ENCODE assay signal across 19 cellular contexts in the genomic region with DNA sequence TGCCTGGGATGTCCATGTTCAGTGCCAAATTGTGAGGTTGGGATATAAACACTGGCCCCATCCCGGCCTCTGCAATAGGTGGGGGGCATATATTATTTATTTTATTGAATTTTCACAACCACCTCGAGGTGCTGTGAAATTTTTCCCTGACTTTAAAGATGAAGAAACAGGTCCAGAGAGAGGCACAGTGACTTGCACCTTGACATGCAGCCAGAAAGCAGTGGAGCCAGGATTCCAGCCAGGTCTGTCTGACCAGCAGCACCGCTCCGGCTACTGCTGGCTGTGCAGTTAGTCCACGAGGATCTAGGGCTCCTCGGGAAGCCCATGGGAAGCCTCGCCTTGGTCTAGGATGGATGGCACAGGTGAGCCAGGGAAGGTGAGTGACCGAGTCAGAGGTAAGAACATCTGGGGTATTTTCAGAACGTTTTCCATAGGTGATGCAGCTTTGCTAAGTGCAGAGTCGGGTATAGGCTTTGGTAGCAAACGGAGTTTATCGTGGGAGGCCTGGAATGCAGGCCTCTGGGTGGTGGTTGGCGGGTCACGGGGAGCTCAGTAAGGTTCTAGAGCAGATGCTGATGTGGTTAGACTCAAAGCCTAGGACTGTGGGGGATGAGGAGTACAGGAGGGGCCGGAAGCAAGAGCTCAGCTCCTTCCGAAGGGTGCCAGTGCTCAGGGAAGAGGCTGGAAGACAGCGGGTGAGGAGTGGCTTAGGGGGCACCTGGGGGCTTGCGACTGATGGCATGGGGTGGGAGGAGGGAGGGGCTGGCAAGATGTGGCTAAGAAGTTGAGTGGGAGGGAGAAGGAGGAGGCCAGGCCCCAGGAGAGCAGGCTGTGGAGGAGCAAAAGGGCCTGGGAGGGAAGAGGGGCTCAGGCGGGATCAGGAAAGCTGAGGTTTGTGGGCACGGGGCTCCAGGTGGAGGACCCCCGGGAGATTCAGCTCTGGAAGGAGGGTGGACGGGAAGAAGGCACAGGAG.
DNase-seq lines count a peak whose midpoint lies in the region; ATAC-seq and TF ChIP-seq lines count a peak whose summit lies in the region.
"Had no signal": no experiment of that assay in that cellular context is flagged by ENCODE, and none has a peak within 500 bp of the region (broad histone marks: within the 10 kb centered on the region; RNA-seq: fewer than 3 reads in every experiment).

No MANE protein-coding gene starts in this region.

- H3K9me3 Mint-ChIP-seq in activated CD4-positive, alpha-beta T cell treated with anti-CD3 and anti-CD28 coated beads, Interleukin-2, amount 10 ng/mL, durations not matched to agents 7 days and 5 days: peaks cover 3% of the 10 kb centered on the region
- H3K9me3 Mint-ChIP-seq: IgD-negative memory B cell had no signal

- DNase-seq in SKM-1 treated with dmso at 0.1 percent for 144 hours (lab: John Stamatoyannopoulos, UW; ENCODE audit: unreplicated experiment) (peak; percentile 13), SKM-1 (lab: John Stamatoyannopoulos, UW; ENCODE audit: unreplicated experiment) (no peak), cerebellum (ENCODE audit: low spot score) (peak; percentile 59), neuronal stem cell (ENCODE audit: low spot score) (no peak), mammary epithelial cell (no peak), NCI-H2171 (lab: John Stamatoyannopoulos, UW) (no peak)
- DNase-seq in activated CD4-positive, alpha-beta T cell treated with anti-CD3 and anti-CD28 coated beads, Interleukin-2, amount 10 ng/mL, durations not matched to agents 7 days and 5 days: no peak
- DNase-seq: COR-L47, DMS153, HCEC 1CT, NCI-H1092, NCI-H1694, NCI-H2107, NCI-H446, NCI-H774, Peyer's patch had no signal

- POLR2A ChIA-PET in activated CD4-positive, alpha-beta T cell treated with anti-CD3 and anti-CD28 coated beads, Interleukin-2, amount 10 ng/mL, durations not matched to agents 7 days and 5 days (lab: Charles Lee): no interaction called here

- TF ChIP-seq CTCF in mammary epithelial cell (conservative IDR thresholded peaks at IDR 0.05 in 1 of 2, IDR thresholded peaks at IDR 0.05 in 1 of 2; ENCODE audit: extremely low read depth in 1 of 2, insufficient read depth in 1 of 2, low read depth in 1 of 2, low read length in 2 of 2): no peak

- H3K27ac ChIP-seq in neuronal stem cell (replicated peaks; ENCODE audit: low read length): no peak overlapping the region
- H3K27ac ChIP-seq in mammary epithelial cell (ENCODE audit: insufficient read depth, low read depth, low read length): no peak overlapping the region
- H3K27ac ChIP-seq: Peyer's patch had no signal

- CTCF ChIA-PET in mammary epithelial cell (lab: Charles Lee; ENCODE audit: low non-redundant PET): no interaction called here
- CTCF ChIA-PET in activated CD4-positive, alpha-beta T cell treated with anti-CD3 and anti-CD28 coated beads, Interleukin-2, amount 10 ng/mL, durations not matched to agents 7 days and 5 days (lab: Charles Lee): no interaction called here

- no peaks in the 10 kb centered on the region for H3K36me3 Mint-ChIP-seq in activated CD4-positive, alpha-beta T cell treated with anti-CD3 and anti-CD28 coated beads, Interleukin-2, amount 10 ng/mL, durations not matched to agents 7 days and 5 days (ENCODE audit: low read depth)
- H3K36me3 Mint-ChIP-seq: CD14-positive monocyte had no signal

- no peaks in the 10 kb centered on the region for H3K27me3 Mint-ChIP-seq in activated CD4-positive, alpha-beta T cell treated with anti-CD3 and anti-CD28 coated beads, Interleukin-2, amount 10 ng/mL, durations not matched to agents 7 days and 5 days

- H4K20me1 ChIP-seq in mammary epithelial cell (ENCODE audit: insufficient read depth, low read length): no peaks in the 10 kb centered on the region

- H3K4me2 ChIP-seq in neuronal stem cell (ENCODE audit: insufficient read depth, low read length, poor library complexity, severe bottlenecking) (no peak overlapping the region), mammary epithelial cell (ENCODE audit: insufficient read depth, low read depth, low read length) (no peak overlapping the region)

- H3K4me1 ChIP-seq in neuronal stem cell (ENCODE audit: control insufficient read depth in 2 of 2, insufficient read depth in 1 of 2, low read depth in 1 of 2, low read length in 2 of 2) (peaks cover 0 to 1% of the 10 kb centered on the region in 2 donors), mammary epithelial cell (ENCODE audit: insufficient read depth, low read length) (no peaks in the 10 kb centered on the region)
- H3K4me1 ChIP-seq: Peyer's patch had no signal

- H3K4me3 Mint-ChIP-seq in activated CD4-positive, alpha-beta T cell treated with anti-CD3 and anti-CD28 coated beads, Interleukin-2, amount 10 ng/mL, durations not matched to agents 7 days and 5 days: no peak overlapping the region
- H3K4me3 Mint-ChIP-seq: CD14-positive monocyte, IgD-negative memory B cell had no signal

- H3K4me1 Mint-ChIP-seq in activated CD4-positive, alpha-beta T cell treated with anti-CD3 and anti-CD28 coated beads, Interleukin-2, amount 10 ng/mL, durations not matched to agents 7 days and 5 days: no peaks in the 10 kb centered on the region
- H3K4me1 Mint-ChIP-seq: CD14-positive monocyte had no signal

- H3K9me3 ChIP-seq in neuronal stem cell (replicated peaks in 1 of 2; ENCODE audit: control insufficient read depth in 2 of 2, insufficient read depth in 1 of 2, low read depth in 1 of 2, low read length in 2 of 2) (peaks cover 7 to 16% of the 10 kb centered on the region in 2 donors), mammary epithelial cell (replicated peaks; ENCODE audit: insufficient read depth, low read length) (peaks cover 6% of the 10 kb centered on the region)
- H3K9me3 ChIP-seq: Peyer's patch had no signal

- no peak overlapping the region for H4K8ac ChIP-seq in neuronal stem cell (ENCODE audit: low read depth, low read length)

- H3K14ac ChIP-seq in neuronal stem cell (ENCODE audit: low read length): peak overlapping the region; percentile 47

- H3K4me3 ChIP-seq in neuronal stem cell (ENCODE audit: low read length in 2 of 2): no peak overlapping the region
- no peak overlapping the region for H3K4me3 ChIP-seq in mammary epithelial cell (replicated peaks in 1 of 3; ENCODE audit: insufficient read depth in 1 of 3, low read depth in 2 of 3, low read length in 3 of 3)
- H3K4me3 ChIP-seq: Peyer's patch had no signal

- H3K36me3 ChIP-seq in neuronal stem cell (replicated peaks in 1 of 2; ENCODE audit: control insufficient read depth in 2 of 2, insufficient read depth in 2 of 2, low read length in 2 of 2) (no peaks in the 10 kb centered on the region), mammary epithelial cell (ENCODE audit: insufficient read depth, low read length) (no peaks in the 10 kb centered on the region)
- H3K36me3 ChIP-seq: Peyer's patch had no signal

- whole genome bisulfite sequencing in neuronal stem cell (ENCODE audit: extremely low coverage in 2 of 2, insufficient read length in 2 of 2, insufficient replicate concordance in 1 of 2), 2 donors: no CpG with 5 or more reads among the region's 22 CpGs
- WGBS in mammary epithelial cell (ENCODE audit: low coverage, missing lambda C conversion rate): 25% methylated on average over 14 of the region's 22 CpGs

- no peak overlapping the region for H2AFZ ChIP-seq in neuronal stem cell (ENCODE audit: low read length)
- H2AFZ ChIP-seq in mammary epithelial cell (ENCODE audit: low read depth, low read length): no peak overlapping the region

- H3K9ac ChIP-seq in neuronal stem cell (ENCODE audit: low read depth, low read length, poor library complexity) (no peak overlapping the region), mammary epithelial cell (ENCODE audit: insufficient read depth, low read length) (no peak overlapping the region)

- no peak overlapping the region for H3K27ac Mint-ChIP-seq in activated CD4-positive, alpha-beta T cell treated with anti-CD3 and anti-CD28 coated beads, Interleukin-2, amount 10 ng/mL, durations not matched to agents 7 days and 5 days
- H3K27ac Mint-ChIP-seq: CD14-positive monocyte had no signal

- dilution Hi-C loops in mammary epithelial cell (cut with HindIII; ENCODE audit: low sequenced_read_pairs): no loop called here

- H2BK5ac ChIP-seq in neuronal stem cell (ENCODE audit: low read length): peak overlapping the region; percentile 15

- no peak overlapping the region for H2BK120ac ChIP-seq in neuronal stem cell (ENCODE audit: low read depth, low read length)

- H3K18ac ChIP-seq in neuronal stem cell (ENCODE audit: low read length): peak overlapping the region; percentile 92

- no peak overlapping the region for H3K23ac ChIP-seq in neuronal stem cell (ENCODE audit: low read depth, low read length, poor library complexity)

- no peaks in the 10 kb centered on the region for H3K79me2 ChIP-seq in mammary epithelial cell (ENCODE audit: insufficient read depth, low read length)

- no peak overlapping the region for H2BK15ac ChIP-seq in neuronal stem cell (ENCODE audit: low read length)

- in situ Hi-C loops in mammary epithelial cell (cut with MboI; ENCODE audit: low sequenced_read_pairs in 2 of 2): no loop called here

- BruUV-seq in mammary epithelial cell (replicated peaks; lab: Mats Ljungman, UMichigan): no TSS peak

- no peak overlapping the region for H2BK12ac ChIP-seq in neuronal stem cell (ENCODE audit: low read length)

- no peak overlapping the region for H2AK5ac ChIP-seq in neuronal stem cell (ENCODE audit: low read depth, low read length)

- peaks cover 2% of the 10 kb centered on the region for H3K79me1 ChIP-seq in neuronal stem cell (ENCODE audit: low read depth, low read length)

- H4K91ac ChIP-seq in neuronal stem cell (ENCODE audit: low read depth, low read length, poor library complexity): no peak overlapping the region

- intact Hi-C loops in mammary epithelial cell (cut with micrococcal nuclease): no loop called here

- H3K27me3 ChIP-seq in neuronal stem cell (ENCODE audit: control insufficient read depth in 3 of 3, insufficient read depth in 3 of 3, low read depth in 1 of 3, low read length in 3 of 3) (peaks cover 0 to 7% (median 0%) of the 10 kb centered on the region in 3 experiments), mammary epithelial cell (ENCODE audit: insufficient read depth, low read length) (no peaks in the 10 kb centered on the region)
- H3K27me3 ChIP-seq: Peyer's patch had no signal

- ATAC-seq in GM18511 (IDR thresholded peaks at IDR 0.05; ENCODE audit: unreplicated experiment): no peak

- H3K4ac ChIP-seq in neuronal stem cell (ENCODE audit: low read length): no peak overlapping the region

Comparison
In these comparisons a context has a peak if more than half of its experiments do, and no peak if none do; other contexts are left out.
1. DNase-seq: peak in SKM-1 treated with dmso at 0.1 percent for 144 hours (single experiment) and cerebellum (single experiment); none in SKM-1 (single experiment), neuronal stem cell (single experiment), mammary epithelial cell (single experiment), activated CD4-positive, alpha-beta T cell treated with anti-CD3 and anti-CD28 coated beads, Interleukin-2, amount 10 ng/mL, durations not matched to agents 7 days and 5 days (single experiment) and NCI-H2171 (single experiment).